ENCODE assay signal across 23 cellular contexts in genomic region chr7:27600247-27600646, GRCh38.
DNase-seq lines count a peak whose midpoint lies in the region; ATAC-seq, FAIRE-seq and TF ChIP-seq lines count a peak whose summit lies in the region.
"Had no signal": no experiment of that assay in that cellular context is flagged by ENCODE, and none has a peak within 500 bp of the region (broad histone marks: within the 10 kb centered on the region; RNA-seq: fewer than 3 reads in every experiment).

No MANE protein-coding gene starts in this region.

- H3K27me3 ChIP-seq in GM23338 (ENCODE audit: insufficient read depth): no peaks in the 10 kb centered on the region
- H3K27me3 ChIP-seq in liver (ENCODE audit: control insufficient read depth in 4 of 4, insufficient read depth in 4 of 4, low read length in 3 of 4): no peaks in the 10 kb centered on the region
- H3K27me3 ChIP-seq in left ventricle myocardium inferior (ENCODE audit: low read depth): no peaks in the 10 kb centered on the region

- H3K36me3 Mint-ChIP-seq in GM23338 (ENCODE audit: low read depth) (peaks cover 9% of the 10 kb centered on the region; the same call in 2 of the 3 replicates), glutamatergic neuron (ENCODE audit: unreplicated experiment) (no peaks in the 10 kb centered on the region)

- no peaks in the 10 kb centered on the region for H3K9me2 ChIP-seq in GM23338 (ENCODE audit: insufficient read depth)

- ATAC-seq in GM23338: no peak

- no peaks in the 10 kb centered on the region for H3F3A ChIP-seq in GM23338 (replicated peaks; ENCODE audit: low read depth)

- WGBS in liver: 58% methylated on average over 1 of the region's 1 CpG

- DNase-seq in GM23338 (ENCODE audit: low spot score) (no peak), fibroblast of peridontal ligament (ENCODE audit: extremely low read depth) (peak; percentile 62), NCI-H748 (lab: John Stamatoyannopoulos, UW; ENCODE audit: unreplicated experiment) (no peak), glutamatergic neuron (no peak), HTR-8/SVneo (ENCODE audit: insufficient read length, low spot score) (no peak), left ventricle myocardium inferior (no peak)
- DNase-seq: CD4-positive, CD25-positive, alpha-beta regulatory T cell; DMS79 treated with DMSO at 0.1 percent for 48 hours; H7; HFFc6; KBM-7; NCI-H1092; NCI-H146; NCI-H2029; NCI-H2227 treated with DMSO at 0.1 percent for 48 hours; NCI-H510A; NCI-H748 treated with DMSO at 0.1 percent for 48 hours; PC-9; RPMI8226; SHP77 had no signal

- no peaks in the 10 kb centered on the region for H4K20me1 ChIP-seq in GM23338 (replicated peaks; ENCODE audit: insufficient read depth)

- intact Hi-C loops in left ventricle myocardium inferior (cut with micrococcal nuclease): no loop called here

- H3K27ac Mint-ChIP-seq in GM23338 (peak overlapping the region; percentile 65; the same call in 1 of the 2 replicates), glutamatergic neuron (ENCODE audit: unreplicated experiment) (no peak overlapping the region)
- H3K27ac Mint-ChIP-seq: CD4-positive, CD25-positive, alpha-beta regulatory T cell; HFFc6 had no signal

- no peak overlapping the region for H2AFZ ChIP-seq in GM23338
- H2AFZ ChIP-seq: PC-9 had no signal

- H3K4me3 Mint-ChIP-seq in GM23338: no peak overlapping the region
- H3K4me3 Mint-ChIP-seq in glutamatergic neuron (ENCODE audit: unreplicated experiment): no peak overlapping the region
- H3K4me3 Mint-ChIP-seq: CD4-positive, CD25-positive, alpha-beta regulatory T cell; HFFc6 had no signal

- TF ChIP-seq CTCF in GM23338 (conservative IDR thresholded peaks at IDR 0.05; ENCODE audit: low read depth in 2 of 2) (no peak), liver (IDR thresholded peaks at IDR 0.05; ENCODE audit: low read depth, low read length, missing input control) (no peak), glutamatergic neuron (IDR thresholded peaks at IDR 0.05; ENCODE audit: partially characterized antibody, unreplicated experiment) (no peak), left ventricle myocardium inferior (IDR thresholded peaks at IDR 0.05; ENCODE audit: borderline replicate concordance) (no peak)

- H3K4me1 Mint-ChIP-seq in GM23338: peaks cover 55% of the 10 kb centered on the region
- peaks cover 11% of the 10 kb centered on the region for H3K4me1 Mint-ChIP-seq in glutamatergic neuron (ENCODE audit: low read depth, unreplicated experiment)

- no peaks in the 10 kb centered on the region for H3K36me3 ChIP-seq in GM23338 (ENCODE audit: insufficient read depth)
- peaks cover 0 to 3% (median 0%) of the 10 kb centered on the region in 4 donors for H3K36me3 ChIP-seq in liver (ENCODE audit: control insufficient read depth in 4 of 4, insufficient read depth in 3 of 4, low read depth in 1 of 4, low read length in 3 of 4)
- H3K36me3 ChIP-seq in left ventricle myocardium inferior: no peaks in the 10 kb centered on the region

- H3K4me3 ChIP-seq in GM23338 (no peak overlapping the region), liver (ENCODE audit: low read depth in 1 of 3, low read length in 3 of 3) (no peak overlapping the region), left ventricle myocardium inferior (no peak overlapping the region)
- H3K4me3 ChIP-seq: PC-9 had no signal

- no peaks in the 10 kb centered on the region for H3K27me3 Mint-ChIP-seq in GM23338 (ENCODE audit: insufficient read depth, low read depth, poor library complexity)
- H3K27me3 Mint-ChIP-seq in glutamatergic neuron (ENCODE audit: unreplicated experiment): no peaks in the 10 kb centered on the region
- H3K27me3 Mint-ChIP-seq: CD4-positive, CD25-positive, alpha-beta regulatory T cell had no signal

- FAIRE-seq in HTR-8/SVneo (lab: Jason Lieb, UNC): no peak
- FAIRE-seq: GM12892, GM18507 had no signal

- H3K4me1 ChIP-seq in GM23338 (ENCODE audit: insufficient read depth) (peaks cover 41% of the 10 kb centered on the region), liver (ENCODE audit: control insufficient read depth in 4 of 4, insufficient read depth in 4 of 4, low read length in 3 of 4) (peaks cover 2 to 35% (median 24%) of the 10 kb centered on the region in 4 donors), left ventricle myocardium inferior (no peaks in the 10 kb centered on the region)

- H3K9me3 Mint-ChIP-seq in GM23338 (no peaks in the 10 kb centered on the region), glutamatergic neuron (ENCODE audit: unreplicated experiment) (no peaks in the 10 kb centered on the region)
- H3K9me3 Mint-ChIP-seq: CD4-positive, CD25-positive, alpha-beta regulatory T cell; HFFc6 had no signal

- TF ChIP-seq RAD21 in liver (IDR thresholded peaks at IDR 0.05): peak; percentile 13 to 43

- H3K9me3 ChIP-seq in liver (ENCODE audit: control insufficient read depth in 4 of 4, low read length in 3 of 4) (no peaks in the 10 kb centered on the region), left ventricle myocardium inferior (replicated peaks) (no peaks in the 10 kb centered on the region)

- no peak overlapping the region for H3K9ac ChIP-seq in liver (ENCODE audit: low read depth in 1 of 2, low read length in 2 of 2)

- H3K27ac ChIP-seq in GM23338 (ENCODE audit: low read depth) (no peak overlapping the region), liver (ENCODE audit: low read depth in 1 of 2, low read length in 2 of 2) (no peak overlapping the region), left ventricle myocardium inferior (replicated peaks) (no peak overlapping the region)
- H3K27ac ChIP-seq: PC-9 had no signal

- H3K4me2 ChIP-seq in GM23338: no peak overlapping the region
- H3K4me2 ChIP-seq: PC-9 had no signal

- no peaks in the 10 kb centered on the region for H3K79me2 ChIP-seq in GM23338 (replicated peaks; ENCODE audit: insufficient read depth)

TF ChIP-seq in GM23338, 12 proteins besides CTCF, POLR2A, EP300 and RAD21 (continues in another document):
- no peak for TF ChIP-seq NANOG (IDR thresholded peaks at IDR 0.05; ENCODE audit: borderline replicate concordance)
- no peak for TF ChIP-seq EZH2phosphoT487 (IDR thresholded peaks at IDR 0.05; ENCODE audit: unreplicated experiment)
- TF ChIP-seq ETS1 (IDR thresholded peaks at IDR 0.05): no peak

TF ChIP-seq in liver, 16 proteins besides CTCF, POLR2A, EP300 and RAD21:
- TF ChIP-seq FOXA1 (IDR thresholded peaks at IDR 0.05) (no peak), RXRA (IDR thresholded peaks at IDR 0.05) (peak; percentile 21 to 53), HNF4A (conservative IDR thresholded peaks at IDR 0.05) (peak; percentile 51 to 54), TAF1 (conservative IDR thresholded peaks at IDR 0.05) (no peak), SP1 (IDR thresholded peaks at IDR 0.05) (peak; percentile 8), YY1 (IDR thresholded peaks at IDR 0.05) (peak; percentile 17), JUND (IDR thresholded peaks at IDR 0.05) (peak in 1 of 2 donors; percentile 35), EGR1 (IDR thresholded peaks at IDR 0.05; ENCODE audit: low read depth in 2 of 2) (no peak)
